Comparison of ENCODE assay signal across 18 cellular contexts in genomic region chr12:94802796-94803195, GRCh38.
DNase-seq lines count a peak whose midpoint lies in the region; ATAC-seq and TF ChIP-seq lines count a peak whose summit lies in the region.
"Had no signal": no experiment of that assay in that cellular context is flagged by ENCODE, and none has a peak within 500 bp of the region (broad histone marks: within the 10 kb centered on the region; RNA-seq: fewer than 3 reads in every experiment).

No MANE protein-coding gene starts in this region.

- no peak for ATAC-seq in GM19328 (IDR thresholded peaks at IDR 0.05; ENCODE audit: unreplicated experiment)
- ATAC-seq: A549; CD8-positive, alpha-beta T cell had no signal

- no peaks in the 10 kb centered on the region for H3K9me3 ChIP-seq in neutrophil
- H3K9me3 ChIP-seq: A549, Caco-2 had no signal

- peak overlapping the region; percentile 64 for H3K27ac ChIP-seq in neutrophil
- H3K27ac ChIP-seq: 22Rv1; A549; BLaER1 treated with 17β-estradiol and CSF1 and Interleukin-3, amounts not matched to agents 10 nM and 100 nM; C4-2B had no signal

- DNase-seq in NCI-H2107 treated with DMSO at 0.1 percent for 48 hours (lab: John Stamatoyannopoulos, UW; ENCODE audit: unreplicated experiment) = peak; percentile 87
- DNase-seq in NCI-H2107 (lab: John Stamatoyannopoulos, UW) = no peak
- DNase-seq in NCI-H2171 treated with DMSO at 0.1 percent for 48 hours (lab: John Stamatoyannopoulos, UW) = peak; percentile 35
- no peak for DNase-seq in NCI-H2171 (lab: John Stamatoyannopoulos, UW)
- no peak for DNase-seq in NCI-H2227 (lab: John Stamatoyannopoulos, UW; ENCODE audit: unreplicated experiment)
- DNase-seq: AML-193; Caco-2; Calu3; CD4-positive, alpha-beta T cell; CD8-positive, alpha-beta T cell; DMS79 treated with DMSO at 0.1 percent for 48 hours; GF-D8 had no signal

- no peaks in the 10 kb centered on the region for H3K36me3 ChIP-seq in neutrophil
- H3K36me3 ChIP-seq: BLaER1 treated with 17β-estradiol and CSF1 and Interleukin-3, amounts not matched to agents 10 nM and 100 nM had no signal

- H3K4me3 ChIP-seq in neutrophil (ENCODE audit: low read depth in 1 of 2, low read length in 1 of 2) = no peak overlapping the region
- H3K4me3 ChIP-seq: A549; BLaER1 treated with 17β-estradiol and CSF1 and Interleukin-3, amounts not matched to agents 10 nM and 100 nM had no signal

- TF ChIP-seq CTCF in neutrophil (IDR thresholded peaks at IDR 0.05) = no peak

- no peaks in the 10 kb centered on the region for H3K27me3 ChIP-seq in neutrophil
- H3K27me3 ChIP-seq: BLaER1 treated with 17β-estradiol and CSF1 and Interleukin-3, amounts not matched to agents 10 nM and 100 nM had no signal

- H3K4me1 ChIP-seq in neutrophil (ENCODE audit: control insufficient read depth in 1 of 2, insufficient read depth in 1 of 2, low read depth in 1 of 2, low read length in 1 of 2) = peaks cover 30 to 47% of the 10 kb centered on the region in 2 experiments
- H3K4me1 ChIP-seq: A549, Caco-2 had no signal

Comparison
In these comparisons a context has a peak if more than half of its experiments do, and no peak if none do; other contexts are left out.
1. DNase-seq: peak in NCI-H2107 treated with DMSO at 0.1 percent for 48 hours (single experiment) and NCI-H2171 treated with DMSO at 0.1 percent for 48 hours (single experiment); none in NCI-H2107 (single experiment), NCI-H2171 (single experiment) and NCI-H2227 (single experiment).